In the genomic region with DNA sequence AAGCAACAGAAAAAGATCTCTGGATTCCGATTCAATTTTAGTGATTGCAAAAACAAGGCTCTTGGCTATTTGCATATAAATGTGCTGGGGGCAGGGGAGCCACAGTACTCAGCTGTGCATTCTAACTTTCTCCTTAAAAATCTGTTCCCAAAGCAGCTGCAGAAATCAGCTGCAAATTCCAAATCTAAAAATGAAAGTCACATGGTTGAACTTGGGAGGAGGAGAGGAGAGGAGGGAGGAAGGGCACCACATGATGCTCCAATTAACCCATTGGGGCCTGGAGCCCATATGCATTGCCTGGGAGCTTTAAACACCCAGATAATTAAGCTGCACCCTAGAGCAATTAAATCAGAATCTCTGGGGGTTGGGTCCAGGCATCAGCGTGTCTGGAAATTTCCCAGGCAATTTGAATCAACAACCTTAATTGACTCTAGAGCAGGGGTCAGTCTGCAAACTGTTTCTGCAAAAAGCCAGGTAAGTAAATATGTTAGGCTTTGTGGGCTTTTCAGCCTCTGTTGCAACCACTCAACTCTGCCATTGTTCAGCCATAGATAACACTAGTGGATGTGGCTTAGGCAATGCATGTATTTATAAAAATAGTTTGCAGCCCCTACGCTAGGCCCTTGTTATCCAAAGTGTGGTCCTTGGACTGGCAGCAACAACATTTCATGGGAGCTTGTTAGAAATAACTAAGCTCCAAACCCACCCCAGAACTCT, we compare ENCODE assay signal across 20 cellular contexts.
DNase-seq lines count a peak whose midpoint lies in the region; ATAC-seq, FAIRE-seq and TF ChIP-seq lines count a peak whose summit lies in the region.
"Had no signal": no experiment of that assay in that cellular context is flagged by ENCODE, and none has a peak within 500 bp of the region (broad histone marks: within the 10 kb centered on the region; RNA-seq: fewer than 3 reads in every experiment).

No MANE protein-coding gene starts in this region.

- H4K5ac ChIP-seq in mesendoderm (ENCODE audit: low read length) = no peak overlapping the region

- H3K4me2 ChIP-seq in HepG2 (ENCODE audit: low read depth, low read length) (peak overlapping the region; percentile 24), mesendoderm (ENCODE audit: low read length) (no peak overlapping the region), PC-9 (no peak overlapping the region)

- no peaks in the 10 kb centered on the region for H3K79me1 ChIP-seq in mesendoderm (ENCODE audit: low read length)

- no peak for TF ChIP-seq CTCF in HepG2 (CRISPR knock-in tag; IDR thresholded peaks at IDR 0.05)
- TF ChIP-seq CTCF in right lobe of liver (IDR thresholded peaks at IDR 0.05) = no peak
- TF ChIP-seq CTCF in astrocyte of the spinal cord (IDR thresholded peaks at IDR 0.05; ENCODE audit: low read depth, low read length) = no peak
- TF ChIP-seq CTCF in testis (IDR thresholded peaks at IDR 0.05) = no peak
- no peak for TF ChIP-seq CTCF in breast epithelium (IDR thresholded peaks at IDR 0.05)
- no peak for TF ChIP-seq CTCF in PC-9 (conservative IDR thresholded peaks at IDR 0.05)

- no peak overlapping the region for H2BK120ac ChIP-seq in mesendoderm (ENCODE audit: low read depth, low read length)

- in situ Hi-C loops in HepG2 (cut with HindIII; ENCODE audit: extremely low pct_ligation_motif_present, low pct_unique_long_range_greater_than_20kb) (no loop called here), astrocyte of the spinal cord (cut with HindIII; ENCODE audit: low sequenced_read_pairs) (no loop called here)

- H2AFZ ChIP-seq in HepG2 (ENCODE audit: low read length) (no peak overlapping the region), PC-9 (no peak overlapping the region)

- POLR2A ChIA-PET in HepG2 (lab: Yijun Ruan, JAX) (no interaction called here), PC-9 (lab: Charles Lee; ENCODE audit: unreplicated experiment) (no interaction called here)
- POLR2A ChIA-PET in activated CD8-positive, alpha-beta T cell treated with anti-CD3 and anti-CD28 coated beads, Interleukin-2, amount 10 ng/mL, durations not matched to agents 7 days and 5 days (lab: Charles Lee) = no interaction called here

- H3K18ac ChIP-seq in mesendoderm (ENCODE audit: low read length) = no peak overlapping the region

- ATAC-seq in HepG2 (peak; percentile 82), right lobe of liver (no peak)
- ATAC-seq in activated CD8-positive, alpha-beta T cell treated with anti-CD3 and anti-CD28 coated beads, Interleukin-2, amount 10 ng/mL, durations not matched to agents 7 days and 5 days = no peak
- ATAC-seq: CD8-positive, alpha-beta T cell had no signal

- 9% methylated on average over 3 of the region's 3 CpGs for WGBS in HepG2 (ENCODE audit: low lambda C conversion rate)
- WGBS in right lobe of liver (ENCODE audit: insufficient coverage, low coverage, low lambda C conversion rate, missing lambda C conversion rate) = 64% methylated on average over 2 of the region's 3 CpGs
- no CpG with 5 or more reads among the region's 3 CpGs for WGBS in mesendoderm (ENCODE audit: extremely low coverage, insufficient coverage, low lambda C conversion rate)
- 69 to 77% methylated on average over 3 of the region's 3 CpGs for WGBS in testis, 2 donors

- H4K8ac ChIP-seq in mesendoderm (ENCODE audit: low read depth, low read length) = no peak overlapping the region

- no peaks in the 10 kb centered on the region for H3K9me2 ChIP-seq in PC-9 (ENCODE audit: insufficient read depth)

- H3K9me3 Mint-ChIP-seq in activated CD8-positive, alpha-beta T cell treated with anti-CD3 and anti-CD28 coated beads, Interleukin-2, amount 10 ng/mL, durations not matched to agents 7 days and 5 days (ENCODE audit: insufficient read depth) = no peaks in the 10 kb centered on the region
- H3K9me3 Mint-ChIP-seq: activated CD4-positive, alpha-beta T cell treated with anti-CD3 and anti-CD28 coated beads, Interleukin-2, amount 10 ng/mL, durations not matched to agents 24 days and 14 days had no signal

- FAIRE-seq in HepG2 (lab: Jason Lieb, UNC) = no peak
- FAIRE-seq: GM12892, islet of Langerhans had no signal

- no peaks in the 10 kb centered on the region; a peak in 1 of 5 replicates for H3K27me3 ChIP-seq in HepG2 (ENCODE audit: control insufficient read depth in 1 of 2, insufficient read depth in 2 of 2, low read length in 2 of 2)
- H3K27me3 ChIP-seq in right lobe of liver = no peaks in the 10 kb centered on the region
- no peaks in the 10 kb centered on the region for H3K27me3 ChIP-seq in mesendoderm (ENCODE audit: insufficient read depth, low read length, poor library complexity)
- H3K27me3 ChIP-seq in testis = no peaks in the 10 kb centered on the region
- H3K27me3 ChIP-seq in breast epithelium = no peaks in the 10 kb centered on the region
- H3K27me3 ChIP-seq in PC-9 (ENCODE audit: insufficient read depth, low read depth) = no peaks in the 10 kb centered on the region
- H3K27me3 ChIP-seq: thyroid gland had no signal

- no TSS peak for BruUV-seq in HepG2 (replicated peaks; lab: Mats Ljungman, UMichigan)
- BruUV-seq in PC-9 (replicated peaks; lab: Mats Ljungman, UMichigan) = no TSS peak

- no peaks in the 10 kb centered on the region for H3K4me1 Mint-ChIP-seq in activated CD8-positive, alpha-beta T cell treated with anti-CD3 and anti-CD28 coated beads, Interleukin-2, amount 10 ng/mL, durations not matched to agents 7 days and 5 days (ENCODE audit: low read depth)
- H3K4me1 Mint-ChIP-seq: activated CD4-positive, alpha-beta T cell treated with anti-CD3 and anti-CD28 coated beads, Interleukin-2, amount 10 ng/mL, durations not matched to agents 24 days and 14 days had no signal

- no peak for TF ChIP-seq POLR2A in HepG2 (IDR thresholded peaks at IDR 0.05; ENCODE audit: insufficient read depth in 1 of 2, low read depth in 2 of 2, low read length in 2 of 2)
- no peak for TF ChIP-seq POLR2A in right lobe of liver (IDR thresholded peaks at IDR 0.05)
- TF ChIP-seq POLR2A in testis (IDR thresholded peaks at IDR 0.05) = no peak
- no peak for TF ChIP-seq POLR2A in breast epithelium (IDR thresholded peaks at IDR 0.05)

- H3K27me3 Mint-ChIP-seq in activated CD8-positive, alpha-beta T cell treated with anti-CD3 and anti-CD28 coated beads, Interleukin-2, amount 10 ng/mL, durations not matched to agents 7 days and 5 days (ENCODE audit: low read depth) = no peaks in the 10 kb centered on the region
- H3K27me3 Mint-ChIP-seq: activated CD4-positive, alpha-beta T cell treated with anti-CD3 and anti-CD28 coated beads, Interleukin-2, amount 10 ng/mL, durations not matched to agents 24 days and 14 days; IgD-negative memory B cell had no signal

- H4K20me1 ChIP-seq in HepG2 (ENCODE audit: insufficient read depth, low read length) (no peaks in the 10 kb centered on the region), PC-9 (ENCODE audit: insufficient read depth) (no peaks in the 10 kb centered on the region)

- peak in 1 of 2 experiments; percentile 66; a peak in 1 of 4 replicates for TF ChIP-seq EP300 in HepG2 (IDR thresholded peaks at IDR 0.05; ENCODE audit: low read depth in 2 of 2, low read length in 2 of 2)
- no peak for TF ChIP-seq EP300 in HepG2 (CRISPR knock-in tag; IDR thresholded peaks at IDR 0.05; ENCODE audit: borderline replicate concordance)

- no peaks in the 10 kb centered on the region for H3F3A ChIP-seq in PC-9 (ENCODE audit: insufficient read depth, low read depth)

- H2BK15ac ChIP-seq in mesendoderm (replicated peaks; ENCODE audit: low read depth) = no peak overlapping the region

- peak; percentile 76 for DNase-seq in HepG2 (ENCODE audit: low spot score)
- DNase-seq in right lobe of liver = no peak
- DNase-seq in astrocyte of the spinal cord (ENCODE audit: low read depth, low spot score) = peak; percentile 0
- peak; percentile 10 for DNase-seq in mesendoderm
- DNase-seq in testis = peak; percentile 23
- no peak for DNase-seq in activated CD8-positive, alpha-beta T cell treated with anti-CD3 and anti-CD28 coated beads, Interleukin-2, amount 10 ng/mL, durations not matched to agents 7 days and 5 days
- no peak for DNase-seq in breast epithelium (ENCODE audit: low spot score in 2 of 2)
- DNase-seq in PC-9 = no peak
- DNase-seq: ACHN; activated CD4-positive, alpha-beta T cell treated with anti-CD3 and anti-CD28 coated beads, Interleukin-2, amount 10 ng/mL, durations not matched to agents 24 days and 14 days; CD8-positive, alpha-beta T cell; HCEC 1CT; MM.1S; NCI-H2029; stimulated activated CD4-positive, alpha-beta T cell treated with anti-CD3 and anti-CD28 coated beads, Interleukin-15, amount 100 ng/mL, for 24 hours; T-helper 1 cell; thyroid gland had no signal

- CTCF ChIA-PET in HepG2 (lab: Yijun Ruan, JAX; ENCODE audit: low intra/inter-chr PET ratio, low total read pairs) = no interaction called here
- CTCF ChIA-PET in activated CD8-positive, alpha-beta T cell treated with anti-CD3 and anti-CD28 coated beads, Interleukin-2, amount 10 ng/mL, durations not matched to agents 7 days and 5 days (lab: Charles Lee) = no interaction called here
- CTCF ChIA-PET in PC-9 (lab: Charles Lee) = no interaction called here

- H3K56ac ChIP-seq in mesendoderm (ENCODE audit: low read length) = no peak overlapping the region

- H3K27ac Mint-ChIP-seq in activated CD8-positive, alpha-beta T cell treated with anti-CD3 and anti-CD28 coated beads, Interleukin-2, amount 10 ng/mL, durations not matched to agents 7 days and 5 days = no peak overlapping the region
- H3K27ac Mint-ChIP-seq: activated CD4-positive, alpha-beta T cell treated with anti-CD3 and anti-CD28 coated beads, Interleukin-2, amount 10 ng/mL, durations not matched to agents 24 days and 14 days; CD8-positive, alpha-beta T cell; IgD-negative memory B cell had no signal

- H3K4me3 ChIP-seq in HepG2 (replicated peaks in 1 of 3; ENCODE audit: insufficient read depth in 1 of 3, low read depth in 2 of 3, low read length in 3 of 3) (no peak overlapping the region), right lobe of liver (no peak overlapping the region), astrocyte of the spinal cord (ENCODE audit: low read depth, low read length) (no peak overlapping the region), mesendoderm (ENCODE audit: low read length) (no peak overlapping the region), testis (no peak overlapping the region), breast epithelium (no peak overlapping the region), PC-9 (no peak overlapping the region)
- H3K4me3 ChIP-seq: thyroid gland had no signal

- H3K4me1 ChIP-seq in HepG2 (ENCODE audit: insufficient read depth, low read length) (peaks cover 25% of the 10 kb centered on the region), right lobe of liver (no peaks in the 10 kb centered on the region), mesendoderm (ENCODE audit: control insufficient read depth, low read depth, low read length) (no peaks in the 10 kb centered on the region), testis (peaks cover 10% of the 10 kb centered on the region), breast epithelium (no peaks in the 10 kb centered on the region), PC-9 (replicated peaks; ENCODE audit: insufficient read depth) (peaks cover 3% of the 10 kb centered on the region)
- H3K4me1 ChIP-seq: thyroid gland had no signal

- H3K36me3 ChIP-seq in HepG2 (replicated peaks in 1 of 2; ENCODE audit: control insufficient read depth in 1 of 2, insufficient read depth in 2 of 2, low read length in 2 of 2) = no peaks in the 10 kb centered on the region
- H3K36me3 ChIP-seq in right lobe of liver = no peaks in the 10 kb centered on the region
- H3K36me3 ChIP-seq in mesendoderm (ENCODE audit: control insufficient read depth, insufficient read depth, low read length) = no peaks in the 10 kb centered on the region
- H3K36me3 ChIP-seq in testis (ENCODE audit: low read depth, missing control alignments) = no peaks in the 10 kb centered on the region
- no peaks in the 10 kb centered on the region for H3K36me3 ChIP-seq in breast epithelium
- H3K36me3 ChIP-seq in PC-9 (ENCODE audit: low read depth) = no peaks in the 10 kb centered on the region
- H3K36me3 ChIP-seq: thyroid gland had no signal

- H3K4me3 Mint-ChIP-seq in activated CD8-positive, alpha-beta T cell treated with anti-CD3 and anti-CD28 coated beads, Interleukin-2, amount 10 ng/mL, durations not matched to agents 7 days and 5 days = no peak overlapping the region
- H3K4me3 Mint-ChIP-seq: activated CD4-positive, alpha-beta T cell treated with anti-CD3 and anti-CD28 coated beads, Interleukin-2, amount 10 ng/mL, durations not matched to agents 24 days and 14 days; CD8-positive, alpha-beta T cell; IgD-negative memory B cell had no signal

- H3K23ac ChIP-seq in mesendoderm (ENCODE audit: low read length) = no peak overlapping the region

- TF ChIP-seq RAD21 in HepG2 (CRISPR knock-in tag; IDR thresholded peaks at IDR 0.05) = no peak

- H3K27ac ChIP-seq in HepG2 (ENCODE audit: extremely low read length, insufficient read depth, low read length) (no peak overlapping the region), right lobe of liver (no peak overlapping the region), mesendoderm (ENCODE audit: low read depth, low read length) (no peak overlapping the region), testis (no peak overlapping the region), breast epithelium (no peak overlapping the region), PC-9 (no peak overlapping the region)
- H3K27ac ChIP-seq: thyroid gland had no signal

- no peak overlapping the region for H2BK5ac ChIP-seq in mesendoderm (ENCODE audit: low read length)

- H2AK5ac ChIP-seq in mesendoderm (ENCODE audit: low read length) = no peak overlapping the region

- peaks cover 20% of the 10 kb centered on the region for H3K9me3 ChIP-seq in HepG2 (ENCODE audit: low read length)
- H3K9me3 ChIP-seq in right lobe of liver = no peaks in the 10 kb centered on the region
- no peaks in the 10 kb centered on the region for H3K9me3 ChIP-seq in testis
- no peaks in the 10 kb centered on the region for H3K9me3 ChIP-seq in breast epithelium
- no peaks in the 10 kb centered on the region for H3K9me3 ChIP-seq in PC-9 (ENCODE audit: insufficient read depth, low read depth)
- H3K9me3 ChIP-seq: thyroid gland had no signal

- H3K4ac ChIP-seq in mesendoderm (ENCODE audit: low read depth, low read length) = no peak overlapping the region

- H3K79me2 ChIP-seq in HepG2 (ENCODE audit: insufficient read depth, low read length) (no peaks in the 10 kb centered on the region), mesendoderm (ENCODE audit: control insufficient read depth, insufficient read depth, low read length) (no peaks in the 10 kb centered on the region), PC-9 (ENCODE audit: low read depth) (no peaks in the 10 kb centered on the region)

- no peaks in the 10 kb centered on the region for H3K36me3 Mint-ChIP-seq in activated CD8-positive, alpha-beta T cell treated with anti-CD3 and anti-CD28 coated beads, Interleukin-2, amount 10 ng/mL, durations not matched to agents 7 days and 5 days (ENCODE audit: low read depth)
- H3K36me3 Mint-ChIP-seq: CD8-positive, alpha-beta T cell had no signal

- H3K9ac ChIP-seq in HepG2 (ENCODE audit: insufficient read depth, low read depth, low read length) (no peak overlapping the region), mesendoderm (ENCODE audit: low read length) (no peak overlapping the region)

- intact Hi-C loops in HepG2 (cut with micrococcal nuclease; ENCODE audit: unreplicated experiment) = no loop called here
- intact Hi-C loops in right lobe of liver (cut with DNase I) = no loop called here
- intact Hi-C loops in testis (cut with DNase I; ENCODE audit: low total_unique reads) = no loop called here
- intact Hi-C loops in breast epithelium (cut with DNase I; ENCODE audit: low total_unique reads) = no loop called here
- intact Hi-C loops in PC-9 (cut with micrococcal nuclease; ENCODE audit: unreplicated experiment) = no loop called here

Comparison
In these comparisons a context has a peak if more than half of its experiments do, and no peak if none do; other contexts are left out.
1. DNase-seq: peak in HepG2 (single experiment), astrocyte of the spinal cord (single experiment), mesendoderm (single experiment) and testis (single experiment); none in right lobe of liver (0 of 3), activated CD8-positive, alpha-beta T cell treated with anti-CD3 and anti-CD28 coated beads, Interleukin-2, amount 10 ng/mL, durations not matched to agents 7 days and 5 days (single experiment), breast epithelium (0 of 2) and PC-9 (0 of 2).